ENCODE assay signal across 2 cellular contexts in the genomic region with DNA sequence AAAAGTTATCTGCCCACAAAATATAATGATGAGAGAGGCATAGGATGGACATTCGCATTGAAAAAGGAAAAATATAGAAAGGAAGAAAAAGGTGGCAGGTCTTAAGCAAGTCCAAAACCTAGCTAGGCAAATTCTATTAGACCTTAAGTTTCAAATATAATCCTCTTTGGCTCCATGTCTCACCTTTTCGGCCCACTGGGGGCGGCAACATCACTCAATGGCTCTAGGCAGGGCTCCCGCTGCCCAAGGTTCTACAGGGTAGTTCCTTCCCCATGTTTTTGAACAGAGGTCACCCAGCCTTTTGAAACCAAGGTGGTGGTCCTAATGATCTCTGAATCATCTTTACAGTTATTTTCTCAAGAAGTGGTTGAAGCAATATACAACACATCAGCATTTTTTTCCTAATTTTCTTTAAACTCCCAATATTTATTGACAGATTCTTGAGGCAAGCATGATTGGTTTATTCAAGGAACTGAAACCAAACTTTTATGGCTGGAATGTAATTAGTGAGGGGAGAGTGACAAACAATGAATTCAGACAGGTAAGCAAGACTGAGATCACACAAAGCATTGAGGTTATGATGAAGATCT.
TF ChIP-seq lines count a peak whose summit lies in the region.

No MANE protein-coding gene starts in this region.

TF ChIP-seq in GM23338, 12 proteins besides CTCF, POLR2A, EP300 and RAD21 (continued from another document):
- TF ChIP-seq, protein P1, sequence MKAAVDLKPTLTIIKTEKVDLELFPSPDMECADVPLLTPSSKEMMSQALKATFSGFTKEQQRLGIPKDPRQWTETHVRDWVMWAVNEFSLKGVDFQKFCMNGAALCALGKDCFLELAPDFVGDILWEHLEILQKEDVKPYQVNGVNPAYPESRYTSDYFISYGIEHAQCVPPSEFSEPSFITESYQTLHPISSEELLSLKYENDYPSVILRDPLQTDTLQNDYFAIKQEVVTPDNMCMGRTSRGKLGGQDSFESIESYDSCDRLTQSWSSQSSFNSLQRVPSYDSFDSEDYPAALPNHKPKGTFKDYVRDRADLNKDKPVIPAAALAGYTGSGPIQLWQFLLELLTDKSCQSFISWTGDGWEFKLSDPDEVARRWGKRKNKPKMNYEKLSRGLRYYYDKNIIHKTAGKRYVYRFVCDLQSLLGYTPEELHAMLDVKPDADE (IDR thresholded peaks at IDR 0.05), result no peak
- TF ChIP-seq EZH2phosphoT487 (IDR thresholded peaks at IDR 0.05; ENCODE audit: unreplicated experiment) (no peak), STAT1 (IDR thresholded peaks at IDR 0.05; ENCODE audit: unreplicated experiment) (no peak), CREB1 (CRISPR knock-in tag; IDR thresholded peaks at IDR 0.05; ENCODE audit: low read depth) (no peak)
- TF ChIP-seq, protein P2, sequence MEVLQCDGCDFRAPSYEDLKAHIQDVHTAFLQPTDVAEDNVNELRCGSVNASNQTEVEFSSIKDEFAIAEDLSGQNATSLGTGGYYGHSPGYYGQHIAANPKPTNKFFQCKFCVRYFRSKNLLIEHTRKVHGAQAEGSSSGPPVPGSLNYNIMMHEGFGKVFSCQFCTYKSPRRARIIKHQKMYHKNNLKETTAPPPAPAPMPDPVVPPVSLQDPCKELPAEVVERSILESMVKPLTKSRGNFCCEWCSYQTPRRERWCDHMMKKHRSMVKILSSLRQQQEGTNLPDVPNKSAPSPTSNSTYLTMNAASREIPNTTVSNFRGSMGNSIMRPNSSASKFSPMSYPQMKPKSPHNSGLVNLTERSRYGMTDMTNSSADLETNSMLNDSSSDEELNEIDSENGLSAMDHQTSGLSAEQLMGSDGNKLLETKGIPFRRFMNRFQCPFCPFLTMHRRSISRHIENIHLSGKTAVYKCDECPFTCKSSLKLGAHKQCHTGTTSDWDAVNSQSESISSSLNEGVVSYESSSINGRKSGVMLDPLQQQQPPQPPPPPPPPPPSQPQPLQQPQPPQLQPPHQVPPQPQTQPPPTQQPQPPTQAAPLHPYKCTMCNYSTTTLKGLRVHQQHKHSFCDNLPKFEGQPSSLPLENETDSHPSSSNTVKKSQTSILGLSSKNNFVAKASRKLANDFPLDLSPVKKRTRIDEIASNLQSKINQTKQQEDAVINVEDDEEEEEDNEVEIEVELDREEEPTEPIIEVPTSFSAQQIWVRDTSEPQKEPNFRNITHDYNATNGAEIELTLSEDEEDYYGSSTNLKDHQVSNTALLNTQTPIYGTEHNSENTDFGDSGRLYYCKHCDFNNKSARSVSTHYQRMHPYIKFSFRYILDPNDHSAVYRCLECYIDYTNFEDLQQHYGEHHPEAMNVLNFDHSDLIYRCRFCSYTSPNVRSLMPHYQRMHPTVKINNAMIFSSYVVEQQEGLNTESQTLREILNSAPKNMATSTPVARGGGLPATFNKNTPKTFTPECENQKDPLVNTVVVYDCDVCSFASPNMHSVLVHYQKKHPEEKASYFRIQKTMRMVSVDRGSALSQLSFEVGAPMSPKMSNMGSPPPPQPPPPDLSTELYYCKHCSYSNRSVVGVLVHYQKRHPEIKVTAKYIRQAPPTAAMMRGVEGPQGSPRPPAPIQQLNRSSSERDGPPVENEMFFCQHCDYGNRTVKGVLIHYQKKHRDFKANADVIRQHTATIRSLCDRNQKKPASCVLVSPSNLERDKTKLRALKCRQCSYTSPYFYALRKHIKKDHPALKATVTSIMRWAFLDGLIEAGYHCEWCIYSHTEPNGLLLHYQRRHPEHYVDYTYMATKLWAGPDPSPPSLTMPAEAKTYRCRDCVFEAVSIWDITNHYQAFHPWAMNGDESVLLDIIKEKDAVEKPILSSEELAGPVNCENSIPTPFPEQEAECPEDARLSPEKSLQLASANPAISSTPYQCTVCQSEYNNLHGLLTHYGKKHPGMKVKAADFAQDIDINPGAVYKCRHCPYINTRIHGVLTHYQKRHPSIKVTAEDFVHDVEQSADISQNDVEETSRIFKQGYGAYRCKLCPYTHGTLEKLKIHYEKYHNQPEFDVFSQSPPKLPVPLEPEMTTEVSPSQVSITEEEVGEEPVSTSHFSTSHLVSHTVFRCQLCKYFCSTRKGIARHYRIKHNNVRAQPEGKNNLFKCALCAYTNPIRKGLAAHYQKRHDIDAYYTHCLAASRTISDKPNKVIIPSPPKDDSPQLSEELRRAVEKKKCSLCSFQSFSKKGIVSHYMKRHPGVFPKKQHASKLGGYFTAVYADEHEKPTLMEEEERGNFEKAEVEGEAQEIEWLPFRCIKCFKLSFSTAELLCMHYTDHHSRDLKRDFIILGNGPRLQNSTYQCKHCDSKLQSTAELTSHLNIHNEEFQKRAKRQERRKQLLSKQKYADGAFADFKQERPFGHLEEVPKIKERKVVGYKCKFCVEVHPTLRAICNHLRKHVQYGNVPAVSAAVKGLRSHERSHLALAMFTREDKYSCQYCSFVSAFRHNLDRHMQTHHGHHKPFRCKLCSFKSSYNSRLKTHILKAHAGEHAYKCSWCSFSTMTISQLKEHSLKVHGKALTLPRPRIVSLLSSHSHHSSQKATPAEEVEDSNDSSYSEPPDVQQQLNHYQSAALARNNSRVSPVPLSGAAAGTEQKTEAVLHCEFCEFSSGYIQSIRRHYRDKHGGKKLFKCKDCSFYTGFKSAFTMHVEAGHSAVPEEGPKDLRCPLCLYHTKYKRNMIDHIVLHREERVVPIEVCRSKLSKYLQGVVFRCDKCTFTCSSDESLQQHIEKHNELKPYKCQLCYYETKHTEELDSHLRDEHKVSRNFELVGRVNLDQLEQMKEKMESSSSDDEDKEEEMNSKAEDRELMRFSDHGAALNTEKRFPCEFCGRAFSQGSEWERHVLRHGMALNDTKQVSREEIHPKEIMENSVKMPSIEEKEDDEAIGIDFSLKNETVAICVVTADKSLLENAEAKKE (CRISPR knock-in tag; IDR thresholded peaks at IDR 0.05), result no peak
- TF ChIP-seq, protein P3, sequence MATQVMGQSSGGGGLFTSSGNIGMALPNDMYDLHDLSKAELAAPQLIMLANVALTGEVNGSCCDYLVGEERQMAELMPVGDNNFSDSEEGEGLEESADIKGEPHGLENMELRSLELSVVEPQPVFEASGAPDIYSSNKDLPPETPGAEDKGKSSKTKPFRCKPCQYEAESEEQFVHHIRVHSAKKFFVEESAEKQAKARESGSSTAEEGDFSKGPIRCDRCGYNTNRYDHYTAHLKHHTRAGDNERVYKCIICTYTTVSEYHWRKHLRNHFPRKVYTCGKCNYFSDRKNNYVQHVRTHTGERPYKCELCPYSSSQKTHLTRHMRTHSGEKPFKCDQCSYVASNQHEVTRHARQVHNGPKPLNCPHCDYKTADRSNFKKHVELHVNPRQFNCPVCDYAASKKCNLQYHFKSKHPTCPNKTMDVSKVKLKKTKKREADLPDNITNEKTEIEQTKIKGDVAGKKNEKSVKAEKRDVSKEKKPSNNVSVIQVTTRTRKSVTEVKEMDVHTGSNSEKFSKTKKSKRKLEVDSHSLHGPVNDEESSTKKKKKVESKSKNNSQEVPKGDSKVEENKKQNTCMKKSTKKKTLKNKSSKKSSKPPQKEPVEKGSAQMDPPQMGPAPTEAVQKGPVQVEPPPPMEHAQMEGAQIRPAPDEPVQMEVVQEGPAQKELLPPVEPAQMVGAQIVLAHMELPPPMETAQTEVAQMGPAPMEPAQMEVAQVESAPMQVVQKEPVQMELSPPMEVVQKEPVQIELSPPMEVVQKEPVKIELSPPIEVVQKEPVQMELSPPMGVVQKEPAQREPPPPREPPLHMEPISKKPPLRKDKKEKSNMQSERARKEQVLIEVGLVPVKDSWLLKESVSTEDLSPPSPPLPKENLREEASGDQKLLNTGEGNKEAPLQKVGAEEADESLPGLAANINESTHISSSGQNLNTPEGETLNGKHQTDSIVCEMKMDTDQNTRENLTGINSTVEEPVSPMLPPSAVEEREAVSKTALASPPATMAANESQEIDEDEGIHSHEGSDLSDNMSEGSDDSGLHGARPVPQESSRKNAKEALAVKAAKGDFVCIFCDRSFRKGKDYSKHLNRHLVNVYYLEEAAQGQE (IDR thresholded peaks at IDR 0.05; ENCODE audit: unreplicated experiment), result no peak
TF ChIP-seq in GM23338: peak in this region for 0.

TF ChIP-seq in WTC11, 78 proteins besides CTCF, POLR2A, EP300 and RAD21 (continued from another document):
- TF ChIP-seq, protein P4, sequence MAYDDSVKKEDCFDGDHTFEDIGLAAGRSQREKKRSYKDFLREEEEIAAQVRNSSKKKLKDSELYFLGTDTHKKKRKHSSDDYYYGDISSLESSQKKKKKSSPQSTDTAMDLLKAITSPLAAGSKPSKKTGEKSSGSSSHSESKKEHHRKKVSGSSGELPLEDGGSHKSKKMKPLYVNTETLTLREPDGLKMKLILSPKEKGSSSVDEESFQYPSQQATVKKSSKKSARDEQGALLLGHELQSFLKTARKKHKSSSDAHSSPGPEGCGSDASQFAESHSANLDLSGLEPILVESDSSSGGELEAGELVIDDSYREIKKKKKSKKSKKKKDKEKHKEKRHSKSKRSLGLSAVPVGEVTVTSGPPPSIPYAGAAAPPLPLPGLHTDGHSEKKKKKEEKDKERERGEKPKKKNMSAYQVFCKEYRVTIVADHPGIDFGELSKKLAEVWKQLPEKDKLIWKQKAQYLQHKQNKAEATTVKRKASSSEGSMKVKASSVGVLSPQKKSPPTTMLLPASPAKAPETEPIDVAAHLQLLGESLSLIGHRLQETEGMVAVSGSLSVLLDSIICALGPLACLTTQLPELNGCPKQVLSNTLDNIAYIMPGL (CRISPR knock-in tag; IDR thresholded peaks at IDR 0.05), result no peak
- no peak for TF ChIP-seq PRRX2 (CRISPR knock-in tag; IDR thresholded peaks at IDR 0.05)
- no peak for TF ChIP-seq GRHL2 (CRISPR knock-in tag; IDR thresholded peaks at IDR 0.05; ENCODE audit: insufficient replicate concordance, severe bottlenecking)
- no peak for TF ChIP-seq GTF2I (CRISPR knock-in tag; conservative IDR thresholded peaks at IDR 0.05)
- TF ChIP-seq, protein P5, sequence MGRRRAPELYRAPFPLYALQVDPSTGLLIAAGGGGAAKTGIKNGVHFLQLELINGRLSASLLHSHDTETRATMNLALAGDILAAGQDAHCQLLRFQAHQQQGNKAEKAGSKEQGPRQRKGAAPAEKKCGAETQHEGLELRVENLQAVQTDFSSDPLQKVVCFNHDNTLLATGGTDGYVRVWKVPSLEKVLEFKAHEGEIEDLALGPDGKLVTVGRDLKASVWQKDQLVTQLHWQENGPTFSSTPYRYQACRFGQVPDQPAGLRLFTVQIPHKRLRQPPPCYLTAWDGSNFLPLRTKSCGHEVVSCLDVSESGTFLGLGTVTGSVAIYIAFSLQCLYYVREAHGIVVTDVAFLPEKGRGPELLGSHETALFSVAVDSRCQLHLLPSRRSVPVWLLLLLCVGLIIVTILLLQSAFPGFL (CRISPR knock-in tag; IDR thresholded peaks at IDR 0.05; ENCODE audit: borderline replicate concordance), result no peak
- TF ChIP-seq, protein P6, sequence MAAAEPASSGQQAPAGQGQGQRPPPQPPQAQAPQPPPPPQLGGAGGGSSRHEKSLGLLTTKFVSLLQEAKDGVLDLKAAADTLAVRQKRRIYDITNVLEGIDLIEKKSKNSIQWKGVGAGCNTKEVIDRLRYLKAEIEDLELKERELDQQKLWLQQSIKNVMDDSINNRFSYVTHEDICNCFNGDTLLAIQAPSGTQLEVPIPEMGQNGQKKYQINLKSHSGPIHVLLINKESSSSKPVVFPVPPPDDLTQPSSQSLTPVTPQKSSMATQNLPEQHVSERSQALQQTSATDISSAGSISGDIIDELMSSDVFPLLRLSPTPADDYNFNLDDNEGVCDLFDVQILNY (CRISPR knock-in tag; IDR thresholded peaks at IDR 0.05), result no peak
- TF ChIP-seq JUN (CRISPR knock-in tag; IDR thresholded peaks at IDR 0.05), result no peak
- no peak for TF ChIP-seq SP1 (CRISPR knock-in tag; conservative IDR thresholded peaks at IDR 0.05)
